In genomic region chr1:59276317-59276914, GRCh38 we compare ENCODE assay signal across 1 cellular context.
TF ChIP-seq lines count a peak whose summit lies in the region.

No MANE protein-coding gene starts in this region.

TF ChIP-seq in HepG2, 621 proteins besides CTCF, POLR2A, EP300 and RAD21 (continued from another document):
- TF ChIP-seq ZNF609 (CRISPR knock-in tag; IDR thresholded peaks at IDR 0.05; ENCODE audit: borderline replicate concordance) (no peak), ZNF441 (CRISPR knock-in tag; IDR thresholded peaks at IDR 0.05; ENCODE audit: borderline replicate concordance) (no peak), NFATC3 (CRISPR knock-in tag; IDR thresholded peaks at IDR 0.05) (no peak), ZBTB14 (CRISPR knock-in tag; IDR thresholded peaks at IDR 0.05) (no peak), AFF4 (CRISPR knock-in tag; IDR thresholded peaks at IDR 0.05) (no peak), KAT7 (CRISPR knock-in tag; IDR thresholded peaks at IDR 0.05; ENCODE audit: borderline replicate concordance) (no peak)
